In the genomic region with DNA sequence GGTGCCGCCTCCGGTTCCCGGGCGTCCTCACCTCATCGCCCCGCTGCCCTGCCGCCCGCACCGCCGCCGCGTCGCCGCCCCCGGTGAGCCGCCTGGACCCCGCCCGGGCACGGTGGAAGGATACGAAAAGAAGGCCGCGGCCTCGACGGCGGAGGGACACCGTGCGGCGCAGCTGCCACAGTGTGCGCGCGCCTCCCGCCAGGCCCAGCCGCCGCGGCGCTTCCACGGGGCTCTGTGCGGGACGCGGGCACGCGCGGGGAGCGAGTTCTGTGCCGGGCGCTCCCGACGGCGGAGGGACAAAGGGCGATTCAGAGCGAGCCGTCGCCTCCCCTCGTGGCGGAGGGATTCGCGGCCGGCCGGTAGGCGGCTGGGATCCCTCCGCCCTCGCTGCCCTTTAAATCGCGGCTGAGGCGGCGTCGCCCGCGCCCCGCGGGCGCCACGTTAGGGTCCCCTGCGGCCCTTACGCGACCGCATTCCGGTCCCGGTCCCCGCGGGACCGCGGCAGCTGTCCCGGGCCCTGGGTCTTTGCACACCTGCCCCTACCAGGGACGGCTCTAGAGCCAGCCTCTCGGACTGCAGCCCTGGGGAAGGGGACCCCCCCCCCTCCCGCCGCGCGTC, we compare ENCODE assay signal across 8 cellular contexts. TPM values are rescaled to one million over a fixed set of nuclear protein-coding genes. Genes with fewer than 3 reads are reported as not detected.
DNase-seq lines count a peak whose midpoint lies in the region; FAIRE-seq and TF ChIP-seq lines count a peak whose summit lies in the region.

No MANE protein-coding gene starts in this region.

- DNase-seq in GM03348 (ENCODE audit: low spot score) (peak; percentile 93), HFFc6 (peak; percentile 90), NCI-H1417 treated with DMSO at 0.1 percent for 48 hours (lab: John Stamatoyannopoulos, UW) (peak; percentile 26), T-helper 9 cell (peak; percentile 70), astrocyte (ENCODE audit: low read depth) (peak; percentile 96), hepatocyte (ENCODE audit: low spot score) (peak; percentile 96), uterus (peak; percentile 87 to 90)

- peaks cover 15% of the 10 kb centered on the region for H3K4me1 ChIP-seq in astrocyte (ENCODE audit: insufficient read depth, low read length)
- peaks cover 24% of the 10 kb centered on the region for H3K4me1 ChIP-seq in hepatocyte (ENCODE audit: insufficient read depth)
- H3K4me1 ChIP-seq in rectal smooth muscle tissue (ENCODE audit: control insufficient read depth, insufficient read depth, low read length): peaks cover 15% of the 10 kb centered on the region
- H3K4me1 ChIP-seq in uterus: peaks cover 0 to 27% of the 10 kb centered on the region in 2 donors

- H3K27me3 ChIP-seq in astrocyte (ENCODE audit: insufficient read depth, low read length): peaks cover 8% of the 10 kb centered on the region
- no peaks in the 10 kb centered on the region for H3K27me3 ChIP-seq in hepatocyte
- no peaks in the 10 kb centered on the region for H3K27me3 ChIP-seq in rectal smooth muscle tissue (ENCODE audit: control insufficient read depth, insufficient read depth, low read length)
- no peaks in the 10 kb centered on the region for H3K27me3 ChIP-seq in uterus

- H3K9ac ChIP-seq in astrocyte (ENCODE audit: low read length): peak overlapping the region; percentile 92
- peak overlapping the region; percentile 76 for H3K9ac ChIP-seq in rectal smooth muscle tissue (ENCODE audit: low read length)

- WGBS in hepatocyte (ENCODE audit: low lambda C conversion rate, missing lambda C conversion rate): 2% methylated on average over 76 of the region's 90 CpGs

- no peaks in the 10 kb centered on the region for H3K9me3 Mint-ChIP-seq in HFFc6
- H3K9me3 Mint-ChIP-seq in astrocyte (ENCODE audit: unreplicated experiment): no peaks in the 10 kb centered on the region

- H3K4me1 Mint-ChIP-seq in HFFc6 (ENCODE audit: low read depth) (peaks cover 37% of the 10 kb centered on the region), astrocyte (ENCODE audit: low read depth, unreplicated experiment) (peaks cover 15% of the 10 kb centered on the region)

- no peaks in the 10 kb centered on the region for H3K36me3 ChIP-seq in astrocyte (ENCODE audit: insufficient read depth, low read length)
- H3K36me3 ChIP-seq in hepatocyte (replicated peaks; ENCODE audit: insufficient read depth, low read depth): no peaks in the 10 kb centered on the region
- no peaks in the 10 kb centered on the region for H3K36me3 ChIP-seq in rectal smooth muscle tissue (ENCODE audit: control insufficient read depth, insufficient read depth, low read length)
- no peaks in the 10 kb centered on the region for H3K36me3 ChIP-seq in uterus

- peak; percentile 58 to 92 for TF ChIP-seq POLR2A in uterus (IDR thresholded peaks at IDR 0.05)

- TF ChIP-seq CTCF in HFFc6 (IDR thresholded peaks at IDR 0.05): peak; percentile 51
- no peak for TF ChIP-seq CTCF in astrocyte (IDR thresholded peaks at IDR 0.05; ENCODE audit: insufficient read depth, low read depth, low read length)
- no peak for TF ChIP-seq CTCF in hepatocyte (IDR thresholded peaks at IDR 0.05; ENCODE audit: poor library complexity)
- TF ChIP-seq CTCF in uterus (IDR thresholded peaks at IDR 0.05): no peak

- H3K4me2 ChIP-seq in astrocyte (ENCODE audit: low read length) (peak overlapping the region; percentile 97), hepatocyte (peak overlapping the region; percentile 100)

- H2AFZ ChIP-seq in astrocyte (ENCODE audit: low read depth, low read length): peak overlapping the region; percentile 89
- peak overlapping the region; percentile 98 for H2AFZ ChIP-seq in hepatocyte

- H3K27ac ChIP-seq in astrocyte (ENCODE audit: low read depth, low read length) (peak overlapping the region; percentile 94), hepatocyte (peak overlapping the region; percentile 100), rectal smooth muscle tissue (ENCODE audit: low read depth, low read length) (peak overlapping the region; percentile 97), uterus (peak overlapping the region; percentile 95 to 99)

- H3K79me2 ChIP-seq in astrocyte (ENCODE audit: insufficient read depth, low read length): peaks cover 40% of the 10 kb centered on the region
- peaks cover 36% of the 10 kb centered on the region for H3K79me2 ChIP-seq in hepatocyte

- H3K27me3 Mint-ChIP-seq in HFFc6 (ENCODE audit: insufficient read depth) (peaks cover 7% of the 10 kb centered on the region), astrocyte (ENCODE audit: low read depth, unreplicated experiment) (peaks cover 6% of the 10 kb centered on the region)

- intact Hi-C loops in uterus (cut with DNase I; ENCODE audit: low total_unique reads): no loop called here

- H3K27ac Mint-ChIP-seq in HFFc6 (peak overlapping the region; percentile 36), astrocyte (ENCODE audit: unreplicated experiment) (no peak overlapping the region)

- peak overlapping the region; percentile 75 for H3K4me3 Mint-ChIP-seq in HFFc6
- peak overlapping the region; percentile 74 for H3K4me3 Mint-ChIP-seq in astrocyte (ENCODE audit: unreplicated experiment)

- no peaks in the 10 kb centered on the region for H3K9me2 ChIP-seq in hepatocyte (replicated peaks; ENCODE audit: insufficient read depth)

- no peaks in the 10 kb centered on the region for H3K9me3 ChIP-seq in astrocyte (ENCODE audit: insufficient read depth, low read depth, low read length)
- no peaks in the 10 kb centered on the region for H3K9me3 ChIP-seq in hepatocyte (ENCODE audit: low read depth)
- H3K9me3 ChIP-seq in uterus: no peaks in the 10 kb centered on the region

- peak overlapping the region; percentile 73 for H3K4me3 ChIP-seq in astrocyte (ENCODE audit: insufficient read depth, low read depth, low read length)
- H3K4me3 ChIP-seq in hepatocyte: peak overlapping the region; percentile 54
- H3K4me3 ChIP-seq in rectal smooth muscle tissue (ENCODE audit: low read length): peak overlapping the region; percentile 80
- peak overlapping the region; percentile 73 to 90 for H3K4me3 ChIP-seq in uterus

- H4K20me1 ChIP-seq in astrocyte (ENCODE audit: insufficient read depth, low read length): peaks cover 39% of the 10 kb centered on the region
- peaks cover 37% of the 10 kb centered on the region for H4K20me1 ChIP-seq in hepatocyte (ENCODE audit: insufficient read depth, poor library complexity, severe bottlenecking)

- no peaks in the 10 kb centered on the region for H3K36me3 Mint-ChIP-seq in HFFc6 (ENCODE audit: low read depth)
- H3K36me3 Mint-ChIP-seq in astrocyte (ENCODE audit: low read depth, unreplicated experiment): no peaks in the 10 kb centered on the region

- FAIRE-seq in astrocyte (lab: Jason Lieb, UNC): no peak

RNA-seq across cellular contexts. Expression of a gene that starts 0.6 kb away (rescaled TPM):
- 10 to 100 TPM; 20.3 to 23.7 (median 22.4) TPM for total RNA-seq in HFFc6 (2021; fragmentation: NEBNext Ultra II Directional; extraction: Animal tissue kit (Norgen Biotek cat#: 25700))
- total RNA-seq in astrocyte: 33.4 and 38.0 TPM in 2 replicates
- total RNA-seq in hepatocyte: 36.0 TPM in 2 replicates
- polyA plus RNA-seq in hepatocyte: 26.9 and 29.9 TPM in 2 replicates
- 100 to 1,000 TPM in 1 of 4 donors, 10 to 100 TPM in 3; 13.5 to 108 (median 79.4) TPM for total RNA-seq in uterus

RNA-seq across cellular contexts. Expression of a gene that starts 58.1 kb away (rescaled TPM):
- total RNA-seq in HFFc6 (2021; fragmentation: NEBNext Ultra II Directional; extraction: Animal tissue kit (Norgen Biotek cat#: 25700)): 100 to 1,000 TPM in 3 of 6 experiments, 10 to 100 TPM in 3; 88.4 to 126 (median 101) TPM
- total RNA-seq in astrocyte (79.8 and 83.5 TPM in 2 replicates), hepatocyte (42.8 and 55.6 TPM in 2 replicates), uterus (100 to 1,000 TPM in 1 of 4 donors, 10 to 100 TPM in 3; 23.2 to 136 (median 33.4) TPM)
- 76.2 TPM in 2 replicates for polyA plus RNA-seq in hepatocyte

Comparison
In these comparisons a context has a peak if more than half of its experiments do, and no peak if none do; other contexts are left out.
1. Peak in every context shown above with its lines: DNase-seq, H3K4me3 ChIP-seq and H3K27ac ChIP-seq.
2. DNase-seq: peak in every context shown above with its lines; median percentile 96 in astrocyte; 96 in hepatocyte; 93 in GM03348; 90 in HFFc6; 88 in uterus; 70 in T-helper 9 cell; 26 in NCI-H1417 treated with DMSO at 0.1 percent for 48 hours.